Comparison of ENCODE assay signal across 7 cellular contexts in the genomic region with DNA sequence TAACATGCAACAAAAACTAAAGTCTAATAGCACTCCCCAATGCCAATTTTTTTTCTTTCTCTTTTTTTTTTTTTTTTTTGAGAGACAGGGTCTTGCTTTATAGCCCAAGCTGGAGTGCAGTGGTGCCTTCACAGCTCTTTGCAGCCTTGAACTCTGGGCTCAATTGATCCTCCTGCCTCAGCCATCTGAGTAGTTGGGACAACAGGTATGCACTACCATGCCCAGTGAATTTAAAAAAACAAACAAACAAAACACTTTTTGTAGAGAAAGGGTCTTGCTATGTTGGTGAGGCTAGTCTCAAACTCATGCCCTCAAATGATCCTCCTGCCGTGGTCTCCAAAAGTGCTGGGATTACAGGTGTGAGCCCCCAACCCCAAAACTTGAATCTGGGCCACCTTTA.
"Had no signal": no experiment of that assay in that cellular context is flagged by ENCODE, and none has a peak within 500 bp of the region (broad histone marks: within the 10 kb centered on the region; RNA-seq: fewer than 3 reads in every experiment).

No MANE protein-coding gene starts in this region.

- DNase-seq: IMR-90, KBM-7, KG1 had no signal

- ATAC-seq: K562 had no signal

- H3K9ac ChIP-seq: KMS-11 had no signal

- H3K4me2 ChIP-seq: KMS-11 had no signal

- H3K4me3 ChIP-seq: K562 had no signal

- H3K27ac ChIP-seq: HL-60, KMS-11 had no signal

- FAIRE-seq: HTR-8/SVneo had no signal
